ENCODE assay signal across 8 cellular contexts in genomic region chr2:185891804-185892411, GRCh38.
"Had no signal": no experiment of that assay in that cellular context is flagged by ENCODE, and none has a peak within 500 bp of the region (broad histone marks: within the 10 kb centered on the region; RNA-seq: fewer than 3 reads in every experiment).

No MANE protein-coding gene starts in this region.

- H3K9me3 ChIP-seq: HAP-1 had no signal

- H3K36me3 ChIP-seq: HAP-1 had no signal

- H2AFZ ChIP-seq: GM23248 had no signal

- H3K9ac ChIP-seq: GM23248 had no signal

- DNase-seq: GM23248, GOT3, H7, HFFc6, IMR-90 had no signal

- H3K27ac ChIP-seq: GM23248, HL-60 had no signal

- H3K4me3 ChIP-seq: GM23248, HAP-1 had no signal

- ATAC-seq: HCT116 had no signal

- H3K4me1 ChIP-seq: HAP-1 had no signal
